ENCODE assay signal across 9 cellular contexts in the genomic region with DNA sequence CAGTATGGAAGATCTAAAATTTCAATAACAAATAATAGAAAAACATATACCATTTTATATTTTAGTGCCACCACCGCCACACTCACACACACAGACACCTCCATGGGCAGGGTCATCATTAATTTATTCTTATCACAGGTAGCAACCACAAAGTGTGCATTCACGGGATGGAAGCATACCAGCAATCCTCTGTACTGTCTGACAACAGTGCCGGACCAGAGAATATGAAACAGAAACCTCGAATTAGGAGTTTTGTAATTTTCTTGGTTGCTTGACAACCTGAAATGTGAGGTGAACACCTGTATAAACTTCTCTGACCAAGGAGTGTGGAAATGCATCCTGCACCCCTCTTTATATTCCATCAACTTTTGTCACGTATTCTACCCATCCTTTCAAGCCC.
"Had no signal": no experiment of that assay in that cellular context is flagged by ENCODE, and none has a peak within 500 bp of the region (broad histone marks: within the 10 kb centered on the region; RNA-seq: fewer than 3 reads in every experiment).

No MANE protein-coding gene starts in this region.

- H3K27ac ChIP-seq: GM23248 had no signal

- H3K9ac ChIP-seq: GM23248 had no signal

- H2AFZ ChIP-seq: GM23248, GM23338 had no signal

- ATAC-seq: GM23338, HCT116 had no signal

- H3K9me3 ChIP-seq: HAP-1 had no signal

- H3K4me1 ChIP-seq: HAP-1 had no signal

- DNase-seq: GM23248, GOT3, H7, H9, HCEC 1CT, HFFc6 had no signal

- H3K4me2 ChIP-seq: GM23338 had no signal

- H3K36me3 ChIP-seq: HAP-1 had no signal

- H3K4me3 ChIP-seq: GM23248, GM23338, HAP-1 had no signal
